In the genomic region with DNA sequence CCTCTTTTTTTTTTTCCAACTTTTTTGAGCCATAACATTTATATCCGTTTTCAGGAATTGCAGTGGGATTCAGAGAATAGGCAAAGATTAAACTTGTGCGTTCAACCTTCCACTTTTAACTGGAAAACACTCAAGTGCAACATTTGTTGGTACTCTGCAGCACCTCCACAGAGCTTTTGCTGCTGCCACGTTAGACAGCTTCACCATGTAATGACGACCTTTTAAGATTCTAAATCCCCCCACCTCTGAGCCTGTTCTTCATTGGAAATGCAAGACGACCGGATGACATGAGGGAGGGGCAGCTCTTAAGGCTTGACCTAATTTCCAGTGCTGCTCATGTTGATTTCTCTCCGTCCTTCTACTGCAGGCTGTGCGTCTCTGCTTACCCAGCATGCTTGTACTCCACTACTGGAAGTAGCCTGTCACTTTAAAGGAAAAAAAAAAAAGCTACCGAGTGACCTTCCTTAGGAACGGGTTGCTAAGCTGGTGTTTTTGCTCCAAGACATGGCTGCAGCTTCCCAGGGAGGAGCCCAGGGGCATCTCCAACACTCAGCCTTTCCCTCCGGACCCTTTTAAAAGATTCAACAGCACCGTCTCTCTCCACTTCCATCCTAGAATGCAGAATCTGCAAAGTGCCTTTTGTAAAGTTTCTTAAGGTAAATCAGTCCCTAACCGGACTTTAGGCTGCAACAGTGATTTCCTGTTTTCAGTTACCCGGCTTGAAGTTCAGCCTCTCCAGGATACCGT, we compare ENCODE assay signal across 8 cellular contexts. TPM values are rescaled to one million over a fixed set of nuclear protein-coding genes. Genes with fewer than 3 reads are reported as not detected.
DNase-seq lines count a peak whose midpoint lies in the region; ATAC-seq, FAIRE-seq and TF ChIP-seq lines count a peak whose summit lies in the region.

Gene CC2D2A, plus strand, starts transcription at position 481 of the 747 bp plus-strand sequence. CDS start 6,051 bp downstream, outside the sequence.

- H3K4me3 ChIP-seq in HUES64 (ENCODE audit: low read length) (peak within 1 kb of the TSS; percentile 54), GM12878 (no peak within 1 kb of the TSS), iPS-11a (ENCODE audit: low read depth, low read length) (peak within 1 kb of the TSS; percentile 28), rectal smooth muscle tissue (ENCODE audit: low read length) (peak within 1 kb of the TSS; percentile 66)

- POLR2A ChIA-PET in GM12878 (lab: Charles Lee), result no interaction called here
- POLR2A ChIA-PET in activated CD4-positive, alpha-beta memory T cell treated with anti-CD3 and anti-CD28 coated beads for 36 hours (lab: Charles Lee), result interaction anchor here (0.6 kb wide), 1 partner anchor 122 kb away, joined by 3 read pairs; no protein-coding TSS in a partner anchor
- POLR2A ChIA-PET in RWPE1 (lab: Yijun Ruan, JAX; ENCODE audit: low non-redundant PET), result no interaction called here

- no peaks in the 10 kb centered on the region for H3K36me3 Mint-ChIP-seq in activated CD4-positive, alpha-beta memory T cell treated with anti-CD3 and anti-CD28 coated beads for 36 hours

- no peak for TF ChIP-seq RAD21 in GM12878 (IDR thresholded peaks at IDR 0.05; ENCODE audit: insufficient read depth, low read depth, low read length)

- SMC1A ChIA-PET in GM12878 (lab: Charles Lee; ENCODE audit: uncharacterized antibody, unreplicated experiment), result interaction anchor here (0.8 to 2.7 kb wide), 4 partner anchors 8 to 64 kb away, joined by 3 to 13 read pairs (median 8); no protein-coding TSS in a partner anchor

- WGBS in HUES64, result 20% methylated on average over 15 of the region's 15 CpGs
- WGBS in GM12878 (ENCODE audit: insufficient coverage, insufficient replicate concordance, low lambda C conversion rate, missing lambda C conversion rate), result 10% methylated on average over 15 of the region's 15 CpGs

- H3K9me3 ChIP-seq in HUES64 (ENCODE audit: insufficient read depth, low read depth, low read length) (no peaks in the 10 kb centered on the region), GM12878 (replicated peaks; ENCODE audit: control insufficient read depth, insufficient read depth, low read length) (no peaks in the 10 kb centered on the region)

- H3K36me3 ChIP-seq in HUES64 (ENCODE audit: insufficient read depth, low read length) (no peaks in the 10 kb centered on the region), GM12878 (ENCODE audit: control insufficient read depth in 2 of 2, insufficient read depth in 2 of 2, low read length in 1 of 2) (no peaks in the 10 kb centered on the region), rectal smooth muscle tissue (ENCODE audit: control insufficient read depth, insufficient read depth, low read length) (no peaks in the 10 kb centered on the region)

- peaks cover 2% of the 10 kb centered on the region for H3K27me3 Mint-ChIP-seq in activated CD4-positive, alpha-beta memory T cell treated with anti-CD3 and anti-CD28 coated beads for 36 hours

- ATAC-seq in GM12878 (peak; percentile 14; the same call in 1 of the 3 replicates), HG02678 (IDR thresholded peaks at IDR 0.05; ENCODE audit: unreplicated experiment) (no peak)

- DNase-seq in AG20443 (ENCODE audit: low spot score) (peak; percentile 76), GM12878 (ENCODE audit: low read depth, low spot score) (no peak), RWPE1 (ENCODE audit: low spot score) (no peak)
- no peak for DNase-seq in activated CD4-positive, alpha-beta memory T cell treated with anti-CD3 and anti-CD28 coated beads for 36 hours

- RAD21 ChIA-PET in GM12878 (lab: Charles Lee; ENCODE audit: unreplicated experiment), result interaction anchor here (2.2 kb wide), 1 partner anchor 10 kb away, joined by 11 read pairs; no protein-coding TSS in a partner anchor

- H3K27me3 ChIP-seq in HUES64 (ENCODE audit: insufficient read depth, low read length) (no peaks in the 10 kb centered on the region), GM12878 (replicated peaks in 1 of 2; ENCODE audit: control insufficient read depth in 2 of 2, insufficient read depth in 2 of 2, low read length in 1 of 2) (no peaks in the 10 kb centered on the region; a peak in 1 of 4 replicates), rectal smooth muscle tissue (ENCODE audit: control insufficient read depth, insufficient read depth, low read length) (no peaks in the 10 kb centered on the region)

- no peak for TF ChIP-seq EP300 in GM12878 (IDR thresholded peaks at IDR 0.05; ENCODE audit: borderline replicate concordance in 1 of 2, control insufficient read depth in 1 of 2, low read depth in 2 of 2, low read length in 2 of 2)

- H3K9me3 Mint-ChIP-seq in activated CD4-positive, alpha-beta memory T cell treated with anti-CD3 and anti-CD28 coated beads for 36 hours, result no peaks in the 10 kb centered on the region

- peak within 1 kb of the TSS; percentile 38; the same call in 1 of the 2 replicates for H3K4me2 ChIP-seq in GM12878 (ENCODE audit: control insufficient read depth, insufficient read depth)

- BruUV-seq in GM12878 (replicated peaks; lab: Mats Ljungman, UMichigan), result no TSS peak

- intact Hi-C loops in GM12878 (cut with micrococcal nuclease; ENCODE audit: unreplicated experiment), result no loop called here
- intact Hi-C loops in activated CD4-positive, alpha-beta memory T cell treated with anti-CD3 and anti-CD28 coated beads for 36 hours (cut with micrococcal nuclease), result no loop called here

- no peak within 1 kb of the TSS for H3K27ac Mint-ChIP-seq in activated CD4-positive, alpha-beta memory T cell treated with anti-CD3 and anti-CD28 coated beads for 36 hours

- no peak for TF ChIP-seq POLR2A in GM12878 (IDR thresholded peaks at IDR 0.05; ENCODE audit: low read depth, low read length)

- TF ChIP-seq CTCF in GM12878 (IDR thresholded peaks at IDR 0.05 in 2 of 3, conservative IDR thresholded peaks at IDR 0.05 in 1 of 3; ENCODE audit: control insufficient read depth in 2 of 3, extremely low read depth in 1 of 3, insufficient read depth in 1 of 3, low read depth in 3 of 3, low read length in 3 of 3), result no peak
- no peak for TF ChIP-seq CTCF in RWPE1 (conservative IDR thresholded peaks at IDR 0.05; ENCODE audit: low read depth)

- H3K4me1 Mint-ChIP-seq in activated CD4-positive, alpha-beta memory T cell treated with anti-CD3 and anti-CD28 coated beads for 36 hours (ENCODE audit: low read depth), result peaks cover 15% of the 10 kb centered on the region

- no peak for FAIRE-seq in GM12878 (lab: Jason Lieb, UNC)

- H3K27ac ChIP-seq in HUES64 (ENCODE audit: low read depth, low read length) (no peak within 1 kb of the TSS), GM12878 (ENCODE audit: control insufficient read depth, insufficient read depth) (no peak within 1 kb of the TSS), rectal smooth muscle tissue (ENCODE audit: low read depth, low read length) (peak within 1 kb of the TSS; percentile 64), RWPE1 (no peak within 1 kb of the TSS)

- peaks cover 26% of the 10 kb centered on the region for H3K4me1 ChIP-seq in HUES64 (ENCODE audit: insufficient read depth, low read length)
- H3K4me1 ChIP-seq in GM12878 (ENCODE audit: control insufficient read depth, insufficient read depth, low read length), result peaks cover 4% of the 10 kb centered on the region; the same call in 1 of the 2 replicates
- peaks cover 3% of the 10 kb centered on the region for H3K4me1 ChIP-seq in rectal smooth muscle tissue (ENCODE audit: control insufficient read depth, insufficient read depth, low read length)

- CTCF ChIA-PET in GM12878 (lab: Yijun Ruan, JAX), result interaction anchor here (0.5 to 5.1 kb wide), 5 partner anchors 10 to 1295 kb away, joined by 3 to 24 read pairs (median 5); no protein-coding TSS in a partner anchor
- CTCF ChIA-PET in activated CD4-positive, alpha-beta memory T cell treated with anti-CD3 and anti-CD28 coated beads for 36 hours (lab: Charles Lee), result interaction anchor here (0.6 to 4.2 kb wide), 6 partner anchors 10 to 311 kb away, joined by 3 to 31 read pairs (median 4); no protein-coding TSS in a partner anchor
- CTCF ChIA-PET in RWPE1 (lab: Yijun Ruan, JAX), result no interaction called here

- in situ Hi-C loops in GM12878 (cut with MboI), result no loop called here

- no peak within 1 kb of the TSS for H3K4me3 Mint-ChIP-seq in activated CD4-positive, alpha-beta memory T cell treated with anti-CD3 and anti-CD28 coated beads for 36 hours

- H3K79me2 ChIP-seq in GM12878 (ENCODE audit: control insufficient read depth, insufficient read depth, low read length), result no peaks in the 10 kb centered on the region

- H2AFZ ChIP-seq in GM12878 (ENCODE audit: control insufficient read depth, low read depth, low read length), result peak within 1 kb of the TSS; percentile 56

- H3K9ac ChIP-seq in HUES64 (ENCODE audit: low read depth, low read length), result peak within 1 kb of the TSS; percentile 47
- H3K9ac ChIP-seq in GM12878 (ENCODE audit: control insufficient read depth, insufficient read depth, low read length), result no peak within 1 kb of the TSS
- peak within 1 kb of the TSS; percentile 10 for H3K9ac ChIP-seq in rectal smooth muscle tissue (ENCODE audit: low read length)

- H4K20me1 ChIP-seq in GM12878 (ENCODE audit: control insufficient read depth, insufficient read depth), result no peaks in the 10 kb centered on the region

TF ChIP-seq in GM12878, 131 proteins besides CTCF, POLR2A, EP300 and RAD21:
- TF ChIP-seq CBFB (IDR thresholded peaks at IDR 0.05; ENCODE audit: low read depth), result no peak
- TF ChIP-seq ZNF384 (IDR thresholded peaks at IDR 0.05; ENCODE audit: borderline replicate concordance, low read depth, low read length), result peak; percentile 50; the same call in 1 of the 2 replicates

RNA-seq across cellular contexts. Expression of gene CC2D2A, which starts in this region (rescaled TPM):
- 11.5 TPM for polyA plus RNA-seq in HUES64 (2013, experiment 1 of 2)
- polyA plus RNA-seq in HUES64 (2013, experiment 2 of 2), result 17.1 TPM
- 0.88 and 1.2 TPM in 2 replicates for total RNA-seq in GM12878 (2013; cell fraction: nucleolus; rRNA removed)
- 0.06 and 0.49 TPM in 2 replicates for total RNA-seq in GM12878 (2014; rRNA removed)
- total RNA-seq in GM12878 (2014; rRNA removed; fragmentation: Illumina TruSeq; extraction: Trizol), result 0.13 and 0.18 TPM in 2 replicates
- total RNA-seq in GM12878 (2021), result 0.64 and 0.67 TPM in 2 replicates
- polyA plus RNA-seq in GM12878 (2011; ENCODE audit: low read depth), result not detected
- 0.04 and 0.20 TPM in 2 replicates for polyA plus RNA-seq in GM12878 (2011; rRNA removed)
- not detected in 2 replicates for polyA plus RNA-seq in GM12878 (2011; cell fraction: cytosol; rRNA removed)
- 0.45 TPM in 1 of 2 replicates, not detected in the other for polyA plus RNA-seq in GM12878 (2011; cell fraction: nucleus; rRNA removed)
- polyA plus RNA-seq in GM12878 (2012), result 0.08 and 0.36 TPM in 2 replicates
- 0.21 and 0.32 TPM in 2 replicates for polyA plus RNA-seq in GM12878 (2014; fragmentation: Illumina TruSeq; extraction: Trizol)
- under 1 TPM; 0.26 to 0.43 TPM for polyA plus RNA-seq in GM12878 (2014; fragmentation: Nextera tagmentation; extraction: Ambion mirVana)
- 0.28 and 1.1 TPM in 2 replicates for polyA plus RNA-seq in GM12878 (2014; rRNA removed)
- under 1 TPM; 0.11 to 0.27 TPM for polyA plus RNA-seq in GM12878 (2016; fragmentation: Nextera tagmentation; extraction: Ambion mirVana)
- polyA minus RNA-seq in GM12878 (2011; rRNA and poly(A)+ RNA removed), result 0.41 TPM in 1 of 2 replicates, not detected in the other
- not detected in 2 replicates for polyA minus RNA-seq in GM12878 (2011; cell fraction: cytosol; rRNA and poly(A)+ RNA removed)
- polyA minus RNA-seq in GM12878 (2011; cell fraction: nucleus; rRNA and poly(A)+ RNA removed), result not detected in 2 replicates
- total RNA-seq in activated CD4-positive, alpha-beta memory T cell treated with anti-CD3 and anti-CD28 coated beads for 36 hours, result not detected
